1 cellular context compared by ENCODE assay signal in genomic region chr19:11421607-11422098, GRCh38.
A peak's percentile ranks its signal among the peaks of the same experiment; 100 is the strongest.
TF ChIP-seq lines count a peak whose summit lies in the region.

No MANE protein-coding gene starts in this region.

TF ChIP-seq in H1, 55 proteins besides CTCF, POLR2A, EP300 and RAD21:
- peak; percentile 56; the same call in 1 of the 2 replicates for TF ChIP-seq E2F6 (IDR thresholded peaks at IDR 0.05)
- TF ChIP-seq CBX5 (IDR thresholded peaks at IDR 0.05; ENCODE audit: low read depth, low read length) = no peak
- no peak for TF ChIP-seq CBX8 (IDR thresholded peaks at IDR 0.05; ENCODE audit: borderline replicate concordance, low read depth, low read length)
- peak; percentile 61 for TF ChIP-seq MAX (IDR thresholded peaks at IDR 0.05)
- TF ChIP-seq GTF2F1 (IDR thresholded peaks at IDR 0.05; ENCODE audit: borderline replicate concordance, low read depth, low read length) = no peak
- peak; percentile 36 for TF ChIP-seq ASH2L (IDR thresholded peaks at IDR 0.05; ENCODE audit: low read length)
- TF ChIP-seq KDM4A (IDR thresholded peaks at IDR 0.05; ENCODE audit: low read depth, low read length, severe bottlenecking) = peak; percentile 61
- TF ChIP-seq SP4 (IDR thresholded peaks at IDR 0.05; ENCODE audit: low read length) = peak; percentile 65
- 0 out of 2 replicates have a peak, but pooled peaks have one; percentile 32 for TF ChIP-seq RBBP5 (IDR thresholded peaks at IDR 0.05; ENCODE audit: borderline replicate concordance, low read depth, low read length)
- peak; percentile 55; the same call in 1 of the 2 replicates for TF ChIP-seq PHF8 (conservative IDR thresholded peaks at IDR 0.05; ENCODE audit: low read depth, low read length)
- 0 out of 2 replicates have a peak, but pooled peaks have one; percentile 11 for TF ChIP-seq YY1 (IDR thresholded peaks at IDR 0.05; ENCODE audit: low read depth, low read length)
